Comparison of ENCODE assay signal across 16 cellular contexts in genomic region chr5:7881816-7882215, GRCh38. TPM values are rescaled to one million over a fixed set of nuclear protein-coding genes. Genes with fewer than 3 reads are reported as not detected.
"Had no signal": no experiment of that assay in that cellular context is flagged by ENCODE, and none has a peak within 500 bp of the region (broad histone marks: within the 10 kb centered on the region; RNA-seq: fewer than 3 reads in every experiment).

No MANE protein-coding gene starts in this region.

- H3K27ac ChIP-seq: colonic mucosa, lower lobe of right lung had no signal

- H3K36me3 ChIP-seq: colonic mucosa had no signal

- H3K4me3 Mint-ChIP-seq: activated CD8-positive, alpha-beta memory T cell treated with anti-CD3 and anti-CD28 coated beads, Interleukin-2, amount 10 ng/mL, durations not matched to agents 7 days and 5 days; activated naive CD8-positive, alpha-beta T cell treated with anti-CD3 and anti-CD28 coated beads, Interleukin-2, amount 10 ng/mL, durations not matched to agents 7 days and 5 days; activated T-cell treated with anti-CD3 and anti-CD28 coated beads, Interleukin-2, amount 50 U/mL, for 4 hours; naive thymus-derived CD8-positive, alpha-beta T cell had no signal

- H3K27ac Mint-ChIP-seq: activated CD8-positive, alpha-beta memory T cell treated with anti-CD3 and anti-CD28 coated beads, Interleukin-2, amount 10 ng/mL, durations not matched to agents 7 days and 5 days; activated naive CD8-positive, alpha-beta T cell treated with anti-CD3 and anti-CD28 coated beads, Interleukin-2, amount 10 ng/mL, durations not matched to agents 7 days and 5 days had no signal

- H3K27me3 Mint-ChIP-seq: activated CD8-positive, alpha-beta memory T cell treated with anti-CD3 and anti-CD28 coated beads, Interleukin-2, amount 10 ng/mL, durations not matched to agents 7 days and 5 days; activated naive CD8-positive, alpha-beta T cell treated with anti-CD3 and anti-CD28 coated beads, Interleukin-2, amount 10 ng/mL, durations not matched to agents 7 days and 5 days; naive thymus-derived CD8-positive, alpha-beta T cell had no signal

- DNase-seq: activated CD8-positive, alpha-beta memory T cell treated with anti-CD3 and anti-CD28 coated beads, Interleukin-2, amount 10 ng/mL, durations not matched to agents 7 days and 5 days; activated effector memory CD4-positive, alpha-beta T cell treated with anti-CD3 and anti-CD28 coated beads, Interleukin-2, amount 50 U/mL, for 16 hours; activated naive CD8-positive, alpha-beta T cell treated with anti-CD3 and anti-CD28 coated beads, Interleukin-2, amount 10 ng/mL, durations not matched to agents 7 days and 5 days; activated T-cell treated with anti-CD3 and anti-CD28 coated beads, Interleukin-2, amount 50 U/mL, for 4 hours; colonic mucosa; effector CD4-positive, alpha-beta T cell; lower lobe of right lung; naive thymus-derived CD8-positive, alpha-beta T cell; occipital lobe; stimulated activated CD4-positive, alpha-beta T cell treated with anti-CD3 and anti-CD28 coated beads, Interleukin-12 subunit alpha, Interleukin-12 subunit beta, amount 100 ng/mL, for 4 hours; stimulated activated CD4-positive, alpha-beta T cell treated with anti-CD3 and anti-CD28 coated beads, Interleukin-2, amount 100 ng/mL, for 48 hours; stimulated activated naive CD8-positive, alpha-beta T cell treated with anti-CD3 and anti-CD28 coated beads, Interleukin-15, Interleukin-2, amounts not matched to agents 100 U/mL and 50 U/mL, for 24 hours had no signal

- ATAC-seq: activated CD8-positive, alpha-beta memory T cell treated with anti-CD3 and anti-CD28 coated beads, Interleukin-2, amount 10 ng/mL, durations not matched to agents 7 days and 5 days; activated T-cell treated with anti-CD3 and anti-CD28 coated beads, Interleukin-2, amount 50 U/mL, for 4 hours; lower lobe of right lung; naive thymus-derived CD8-positive, alpha-beta T cell; stimulated activated naive CD8-positive, alpha-beta T cell treated with anti-CD3 and anti-CD28 coated beads, Interleukin-15, Interleukin-2, amounts not matched to agents 100 U/mL and 50 U/mL, for 24 hours had no signal

- H3K9me3 ChIP-seq: colonic mucosa, lower lobe of right lung had no signal

- H3K4me3 ChIP-seq: colonic mucosa, lower lobe of right lung had no signal

- H3K9me3 Mint-ChIP-seq: activated naive CD8-positive, alpha-beta T cell treated with anti-CD3 and anti-CD28 coated beads, Interleukin-2, amount 10 ng/mL, durations not matched to agents 7 days and 5 days; activated T-cell treated with anti-CD3 and anti-CD28 coated beads, Interleukin-2, amount 50 U/mL, for 4 hours; naive thymus-derived CD8-positive, alpha-beta T cell had no signal

- H3K27me3 ChIP-seq: colonic mucosa had no signal

RNA-seq across cellular contexts. Expression of gene CFAP90, which starts 30.9 kb away (rescaled TPM):
- total RNA-seq: activated CD8-positive, alpha-beta memory T cell treated with anti-CD3 and anti-CD28 coated beads, Interleukin-2, amount 10 ng/mL, durations not matched to agents 7 days and 5 days; activated naive CD8-positive, alpha-beta T cell treated with anti-CD3 and anti-CD28 coated beads, Interleukin-2, amount 10 ng/mL, durations not matched to agents 7 days and 5 days; activated T-cell treated with anti-CD3 and anti-CD28 coated beads, Interleukin-2, amount 50 U/mL, for 4 hours; colonic mucosa; fibroblast of lung; kidney epithelial cell; mononuclear cell; naive thymus-derived CD8-positive, alpha-beta T cell; T-helper 2 cell treated with Interferon-gamma antibody and Interleukin-4, amounts not matched to agents 100 ng/mL and 5 ng/mL, for 36 hours had no signal
- polyA plus RNA-seq: fibroblast of lung; naive thymus-derived CD8-positive, alpha-beta T cell had no signal
